In the genomic region with DNA sequence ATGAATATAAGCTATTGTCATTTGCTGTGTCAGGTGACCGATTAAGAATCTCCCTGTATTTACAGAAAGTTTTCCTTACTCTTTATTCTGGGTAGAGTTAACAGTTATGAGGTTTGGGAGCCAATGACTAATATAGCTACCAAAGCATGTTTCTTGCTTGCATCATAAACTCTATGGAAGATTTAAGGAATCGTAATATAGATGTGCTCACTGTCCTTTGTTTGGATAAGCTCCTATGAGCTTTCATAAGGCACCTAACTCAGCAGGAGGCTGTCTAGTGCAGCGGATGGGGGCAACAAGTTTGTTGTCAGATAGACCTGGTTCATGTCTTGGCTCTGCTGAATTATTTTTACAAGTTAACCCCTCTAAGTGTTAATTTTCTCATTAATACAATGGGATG, we compare ENCODE assay signal across 31 cellular contexts.
"Had no signal": no experiment of that assay in that cellular context is flagged by ENCODE, and none has a peak within 500 bp of the region (broad histone marks: within the 10 kb centered on the region; RNA-seq: fewer than 3 reads in every experiment).

No MANE protein-coding gene starts in this region.

- H3K27ac ChIP-seq: brain microvascular endothelial cell, esophagus muscularis mucosa, foreskin keratinocyte, gastrocnemius medialis, heart left ventricle had no signal

- H3K9me3 ChIP-seq: esophagus muscularis mucosa, gastrocnemius medialis had no signal

- DNase-seq: activated CD4-positive, alpha-beta memory T cell treated with anti-CD3 and anti-CD28 coated beads for 36 hours; activated CD4-positive, alpha-beta T cell treated with anti-CD3 and anti-CD28 coated beads for 36 hours; activated CD4-positive, alpha-beta T cell treated with anti-CD3 and anti-CD28 coated beads, Interleukin-2, amount 10 ng/mL, durations not matched to agents 24 days and 14 days; activated CD4-positive, CD25-positive, alpha-beta regulatory T cell; activated CD4-positive, CD25-positive, alpha-beta regulatory T cell treated with anti-CD3 and anti-CD28 coated beads, Interleukin-2, amount 50 U/mL, for 72 hours; activated CD8-positive, alpha-beta memory T cell treated with anti-CD3 and anti-CD28 coated beads, Interleukin-2, amount 10 ng/mL, durations not matched to agents 7 days and 5 days; activated CD8-positive, alpha-beta memory T cell treated with anti-CD3 and anti-CD28 coated beads, Interleukin-2, amount 50 U/mL, for 48 hours; activated CD8-positive, alpha-beta T cell treated with anti-CD3 and anti-CD28 coated beads, Interleukin-2, amount 10 ng/mL, durations not matched to agents 7 days and 5 days; activated gamma-delta T cell; activated naive CD4-positive, alpha-beta T cell; activated naive CD4-positive, alpha-beta T cell treated with anti-CD3 and anti-CD28 coated beads, Interleukin-2, amount 10 ng/mL, durations not matched to agents 7 days and 5 days; activated naive CD8-positive, alpha-beta T cell treated with anti-CD3 and anti-CD28 coated beads, Interleukin-2, amount 10 ng/mL, durations not matched to agents 7 days and 5 days; activated T-cell treated with anti-CD3 and anti-CD28 coated beads for 4 hours; activated T-cell treated with anti-CD3 and anti-CD28 coated beads, Interleukin-2, amount 50 U/mL, for 24 hours; activated T-cell treated with anti-CD3 and anti-CD28 coated beads, Interleukin-2, amount 50 U/mL, for 72 hours; amniotic stem cell; anterior cingulate cortex; brain microvascular endothelial cell; caudate nucleus; cortex of kidney; dermis blood vessel endothelial cell; effector CD4-positive, alpha-beta T cell; effector memory CD8-positive, alpha-beta T cell; erythroblast; foreskin keratinocyte; gastrocnemius medialis; glutamatergic neuron; heart left ventricle; T-helper 2 cell had no signal

- H3K4me3 ChIP-seq: esophagus muscularis mucosa, gastrocnemius medialis, heart left ventricle had no signal

- H3K27ac Mint-ChIP-seq: activated CD4-positive, alpha-beta memory T cell treated with anti-CD3 and anti-CD28 coated beads for 36 hours; activated CD4-positive, alpha-beta T cell treated with anti-CD3 and anti-CD28 coated beads for 36 hours; activated CD4-positive, alpha-beta T cell treated with anti-CD3 and anti-CD28 coated beads, Interleukin-2, amount 10 ng/mL, durations not matched to agents 24 days and 14 days; activated CD8-positive, alpha-beta memory T cell treated with anti-CD3 and anti-CD28 coated beads, Interleukin-2, amount 10 ng/mL, durations not matched to agents 7 days and 5 days; activated CD8-positive, alpha-beta T cell treated with anti-CD3 and anti-CD28 coated beads, Interleukin-2, amount 10 ng/mL, durations not matched to agents 7 days and 5 days; activated naive CD4-positive, alpha-beta T cell treated with anti-CD3 and anti-CD28 coated beads, Interleukin-2, amount 10 ng/mL, durations not matched to agents 7 days and 5 days; activated naive CD4-positive, alpha-beta T cell treated with anti-CD3 and anti-CD28 coated beads, Interleukin-2, amount 50 U/mL, for 72 hours; activated naive CD8-positive, alpha-beta T cell treated with anti-CD3 and anti-CD28 coated beads, Interleukin-2, amount 10 ng/mL, durations not matched to agents 7 days and 5 days; activated T-cell treated with anti-CD3 and anti-CD28 coated beads, Interleukin-2, amount 50 U/mL, for 24 hours; activated T-cell treated with anti-CD3 and anti-CD28 coated beads, Interleukin-2, amount 50 U/mL, for 72 hours; effector memory CD8-positive, alpha-beta T cell had no signal

- H3K27me3 Mint-ChIP-seq: activated naive CD4-positive, alpha-beta T cell treated with anti-CD3 and anti-CD28 coated beads, Interleukin-2, amount 10 ng/mL, durations not matched to agents 7 days and 5 days had no signal

- H3K4me3 Mint-ChIP-seq: activated CD4-positive, alpha-beta memory T cell treated with anti-CD3 and anti-CD28 coated beads for 36 hours; activated CD4-positive, alpha-beta T cell treated with anti-CD3 and anti-CD28 coated beads for 36 hours; activated CD4-positive, alpha-beta T cell treated with anti-CD3 and anti-CD28 coated beads, Interleukin-2, amount 10 ng/mL, durations not matched to agents 24 days and 14 days; activated CD8-positive, alpha-beta memory T cell treated with anti-CD3 and anti-CD28 coated beads, Interleukin-2, amount 10 ng/mL, durations not matched to agents 7 days and 5 days; activated CD8-positive, alpha-beta T cell treated with anti-CD3 and anti-CD28 coated beads, Interleukin-2, amount 10 ng/mL, durations not matched to agents 7 days and 5 days; activated naive CD4-positive, alpha-beta T cell treated with anti-CD3 and anti-CD28 coated beads, Interleukin-2, amount 10 ng/mL, durations not matched to agents 7 days and 5 days; activated naive CD8-positive, alpha-beta T cell treated with anti-CD3 and anti-CD28 coated beads, Interleukin-2, amount 10 ng/mL, durations not matched to agents 7 days and 5 days; activated T-cell treated with anti-CD3 and anti-CD28 coated beads, Interleukin-2, amount 50 U/mL, for 24 hours; activated T-cell treated with anti-CD3 and anti-CD28 coated beads, Interleukin-2, amount 50 U/mL, for 72 hours; effector memory CD8-positive, alpha-beta T cell had no signal

- H3K36me3 Mint-ChIP-seq: activated CD4-positive, alpha-beta memory T cell treated with anti-CD3 and anti-CD28 coated beads for 36 hours; activated CD8-positive, alpha-beta memory T cell treated with anti-CD3 and anti-CD28 coated beads, Interleukin-2, amount 10 ng/mL, durations not matched to agents 7 days and 5 days; activated naive CD4-positive, alpha-beta T cell treated with anti-CD3 and anti-CD28 coated beads, Interleukin-2, amount 10 ng/mL, durations not matched to agents 7 days and 5 days; activated naive CD8-positive, alpha-beta T cell treated with anti-CD3 and anti-CD28 coated beads, Interleukin-2, amount 10 ng/mL, durations not matched to agents 7 days and 5 days had no signal

- H3K27me3 ChIP-seq: brain microvascular endothelial cell, esophagus muscularis mucosa, gastrocnemius medialis, heart left ventricle had no signal

- H3K36me3 ChIP-seq: brain microvascular endothelial cell, esophagus muscularis mucosa, gastrocnemius medialis, heart left ventricle had no signal

- H3K4me1 ChIP-seq: esophagus muscularis mucosa, foreskin keratinocyte, gastrocnemius medialis had no signal

- ATAC-seq: activated CD4-positive, alpha-beta T cell treated with anti-CD3 and anti-CD28 coated beads for 36 hours; activated CD8-positive, alpha-beta memory T cell treated with anti-CD3 and anti-CD28 coated beads, Interleukin-2, amount 10 ng/mL, durations not matched to agents 7 days and 5 days; activated CD8-positive, alpha-beta T cell treated with anti-CD3 and anti-CD28 coated beads, Interleukin-2, amount 10 ng/mL, durations not matched to agents 7 days and 5 days; activated naive CD4-positive, alpha-beta T cell treated with anti-CD3 and anti-CD28 coated beads, Interleukin-2, amount 50 U/mL, for 72 hours; activated T-cell treated with anti-CD3 and anti-CD28 coated beads, Interleukin-2, amount 50 U/mL, for 72 hours; effector memory CD8-positive, alpha-beta T cell; foreskin keratinocyte; gastrocnemius medialis; heart left ventricle had no signal

- H3K4me1 Mint-ChIP-seq: activated CD4-positive, alpha-beta T cell treated with anti-CD3 and anti-CD28 coated beads for 36 hours; activated CD4-positive, alpha-beta T cell treated with anti-CD3 and anti-CD28 coated beads, Interleukin-2, amount 10 ng/mL, durations not matched to agents 24 days and 14 days; activated CD8-positive, alpha-beta memory T cell treated with anti-CD3 and anti-CD28 coated beads, Interleukin-2, amount 10 ng/mL, durations not matched to agents 7 days and 5 days; activated naive CD4-positive, alpha-beta T cell treated with anti-CD3 and anti-CD28 coated beads, Interleukin-2, amount 10 ng/mL, durations not matched to agents 7 days and 5 days; activated naive CD8-positive, alpha-beta T cell treated with anti-CD3 and anti-CD28 coated beads, Interleukin-2, amount 10 ng/mL, durations not matched to agents 7 days and 5 days had no signal

- H3K9me3 Mint-ChIP-seq: activated CD4-positive, alpha-beta memory T cell treated with anti-CD3 and anti-CD28 coated beads for 36 hours; activated CD4-positive, alpha-beta T cell treated with anti-CD3 and anti-CD28 coated beads, Interleukin-2, amount 10 ng/mL, durations not matched to agents 24 days and 14 days; activated naive CD4-positive, alpha-beta T cell treated with anti-CD3 and anti-CD28 coated beads, Interleukin-2, amount 10 ng/mL, durations not matched to agents 7 days and 5 days; activated naive CD8-positive, alpha-beta T cell treated with anti-CD3 and anti-CD28 coated beads, Interleukin-2, amount 10 ng/mL, durations not matched to agents 7 days and 5 days; activated T-cell treated with anti-CD3 and anti-CD28 coated beads, Interleukin-2, amount 50 U/mL, for 24 hours; activated T-cell treated with anti-CD3 and anti-CD28 coated beads, Interleukin-2, amount 50 U/mL, for 72 hours; effector memory CD8-positive, alpha-beta T cell had no signal
